In the genomic region with DNA sequence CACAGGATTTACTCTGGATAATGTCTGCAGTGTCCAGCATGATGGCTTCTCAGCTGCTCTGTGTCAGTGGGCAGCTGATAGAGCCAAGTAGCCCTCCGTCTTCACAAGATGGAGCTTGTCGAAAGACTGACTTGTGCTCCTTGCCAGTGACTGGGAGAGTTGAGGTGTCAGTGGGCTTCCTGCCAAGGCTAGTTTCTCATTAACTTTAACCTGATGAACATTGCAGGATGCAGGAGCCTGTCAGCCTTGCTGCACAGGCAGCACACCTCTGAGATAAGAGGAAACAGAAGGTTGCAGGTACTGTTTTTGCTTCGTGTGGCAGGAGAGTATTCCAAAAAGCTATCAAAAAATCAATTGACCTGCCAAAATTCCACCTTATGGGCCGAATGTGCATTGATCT, we compare ENCODE assay signal across 19 cellular contexts.
DNase-seq lines count a peak whose midpoint lies in the region; ATAC-seq and TF ChIP-seq lines count a peak whose summit lies in the region.
"Had no signal": no experiment of that assay in that cellular context is flagged by ENCODE, and none has a peak within 500 bp of the region (broad histone marks: within the 10 kb centered on the region; RNA-seq: fewer than 3 reads in every experiment).

No MANE protein-coding gene starts in this region.

- DNase-seq in COLO668 (lab: John Stamatoyannopoulos, UW; ENCODE audit: unreplicated experiment) (peak; percentile 28), HK-2 (ENCODE audit: unreplicated experiment) (peak; percentile 1), colonic mucosa (peak; percentile 48), mucosa of descending colon (peak in 1 of 3 donors; percentile 66)
- DNase-seq: ACHN; activated CD4-positive, alpha-beta T cell treated with anti-CD3 and anti-CD28 coated beads for 36 hours; activated gamma-delta T cell; activated naive CD8-positive, alpha-beta T cell treated with anti-CD3 and anti-CD28 coated beads, Interleukin-2, amount 50 U/mL, for 24 hours; erythroblast; lower lobe of right lung; psoas muscle; SK-N-SH; T-helper 17 cell; upper lobe of left lung had no signal

- H3K27me3 ChIP-seq in colonic mucosa: no peaks in the 10 kb centered on the region
- H3K27me3 ChIP-seq: upper lobe of left lung had no signal

- H3K9ac ChIP-seq in colonic mucosa (ENCODE audit: low read depth in 2 of 2, low read length in 2 of 2): no peak overlapping the region
- H3K9ac ChIP-seq: SK-N-SH had no signal

- intact Hi-C loops in colonic mucosa (cut with DNase I) (no loop called here), mucosa of descending colon (cut with DNase I, micrococcal nuclease) (no loop called here)

- H3K9me3 ChIP-seq in colonic mucosa (no peaks in the 10 kb centered on the region), mucosa of descending colon (no peaks in the 10 kb centered on the region)
- H3K9me3 ChIP-seq: lower lobe of right lung, psoas muscle, SK-N-SH, upper lobe of left lung had no signal

- H3K4me1 ChIP-seq in colonic mucosa (no peaks in the 10 kb centered on the region), mucosa of descending colon (ENCODE audit: low read depth) (no peaks in the 10 kb centered on the region)
- H3K4me1 ChIP-seq: lower lobe of right lung, psoas muscle, upper lobe of left lung had no signal

- H3K4me3 ChIP-seq in colonic mucosa: no peak overlapping the region
- no peak overlapping the region for H3K4me3 ChIP-seq in mucosa of descending colon
- H3K4me3 ChIP-seq: GM23338, lower lobe of right lung, psoas muscle, upper lobe of left lung had no signal

- TF ChIP-seq CTCF in colonic mucosa (IDR thresholded peaks at IDR 0.05) (no peak), mucosa of descending colon (IDR thresholded peaks at IDR 0.05) (no peak)

- H3K36me3 ChIP-seq in colonic mucosa (no peaks in the 10 kb centered on the region), mucosa of descending colon (ENCODE audit: low read depth) (no peaks in the 10 kb centered on the region)
- H3K36me3 ChIP-seq: lower lobe of right lung, upper lobe of left lung had no signal

- H3K27ac ChIP-seq in colonic mucosa: no peak overlapping the region
- H3K27ac ChIP-seq: lower lobe of right lung, psoas muscle, upper lobe of left lung had no signal

- ATAC-seq in mucosa of descending colon (peak; percentile 67), HG02884 (IDR thresholded peaks at IDR 0.05; ENCODE audit: unreplicated experiment) (no peak), GM19035 (IDR thresholded peaks at IDR 0.05; ENCODE audit: unreplicated experiment) (no peak), GM18517 (IDR thresholded peaks at IDR 0.05; ENCODE audit: unreplicated experiment) (no peak), GM19463 (IDR thresholded peaks at IDR 0.05; ENCODE audit: unreplicated experiment) (no peak)
- ATAC-seq: activated CD4-positive, alpha-beta T cell treated with anti-CD3 and anti-CD28 coated beads for 36 hours; activated naive CD8-positive, alpha-beta T cell treated with anti-CD3 and anti-CD28 coated beads, Interleukin-2, amount 50 U/mL, for 24 hours; GM23338; lower lobe of right lung; T-helper 17 cell had no signal
